ENCODE assay signal across 1 cellular context in the genomic region with DNA sequence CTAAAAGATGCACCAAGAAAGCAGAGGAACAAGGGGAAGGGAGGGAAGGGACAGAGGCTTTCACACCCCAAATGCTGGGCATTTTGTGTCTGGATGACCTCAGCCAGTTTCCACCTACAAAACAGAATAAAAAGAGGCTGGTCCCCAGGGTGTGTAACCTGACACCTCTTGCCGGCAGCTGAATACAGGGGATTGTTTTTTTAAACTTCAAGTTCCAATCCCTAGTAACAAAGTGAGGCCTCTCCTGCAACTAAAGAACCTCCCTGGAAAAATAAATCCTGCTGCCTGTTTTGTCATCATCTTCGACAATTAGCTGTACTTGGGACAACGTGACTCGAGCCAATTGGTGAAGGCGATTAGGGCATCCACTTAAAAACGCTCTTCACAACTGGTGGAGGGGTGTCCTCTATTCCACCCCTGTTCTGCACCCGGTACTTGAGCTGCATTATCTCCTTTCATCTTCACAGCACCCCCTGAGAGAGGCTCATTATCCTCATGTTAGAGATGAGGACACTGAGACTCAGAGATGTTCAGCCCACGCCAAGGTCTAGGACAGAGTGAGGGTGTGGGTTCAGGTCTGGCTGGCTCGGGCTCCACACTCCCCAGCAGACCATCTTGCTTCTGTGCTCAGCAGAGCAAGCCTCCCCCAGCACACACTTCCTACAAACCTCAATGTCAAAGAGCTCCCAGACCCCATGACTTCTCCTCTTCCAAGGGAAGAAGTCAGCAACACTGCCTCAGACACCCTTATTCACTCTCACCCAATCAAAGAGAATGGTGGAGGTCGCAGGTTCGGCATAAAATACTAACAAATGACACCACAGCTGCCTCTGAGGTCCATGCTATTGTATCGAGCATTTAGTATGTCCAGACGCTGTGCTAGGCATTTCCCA.
TF ChIP-seq lines count a peak whose summit lies in the region.

No MANE protein-coding gene starts in this region.

TF ChIP-seq in HEK293, 187 proteins besides CTCF, POLR2A, EP300 and RAD21 (continued from another document and continues in another):
- peak; percentile 91 for TF ChIP-seq KLF17 (tag by site-specific recombination; IDR thresholded peaks at IDR 0.05)
- TF ChIP-seq ZNF747 (tag by site-specific recombination; IDR thresholded peaks at IDR 0.05) = no peak
- TF ChIP-seq, protein P1, sequence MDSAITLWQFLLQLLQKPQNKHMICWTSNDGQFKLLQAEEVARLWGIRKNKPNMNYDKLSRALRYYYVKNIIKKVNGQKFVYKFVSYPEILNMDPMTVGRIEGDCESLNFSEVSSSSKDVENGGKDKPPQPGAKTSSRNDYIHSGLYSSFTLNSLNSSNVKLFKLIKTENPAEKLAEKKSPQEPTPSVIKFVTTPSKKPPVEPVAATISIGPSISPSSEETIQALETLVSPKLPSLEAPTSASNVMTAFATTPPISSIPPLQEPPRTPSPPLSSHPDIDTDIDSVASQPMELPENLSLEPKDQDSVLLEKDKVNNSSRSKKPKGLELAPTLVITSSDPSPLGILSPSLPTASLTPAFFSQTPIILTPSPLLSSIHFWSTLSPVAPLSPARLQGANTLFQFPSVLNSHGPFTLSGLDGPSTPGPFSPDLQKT (IDR thresholded peaks at IDR 0.05; ENCODE audit: borderline replicate concordance, low read depth, low read length) = no peak
- TF ChIP-seq ZNF175 (tag by site-specific recombination; IDR thresholded peaks at IDR 0.05) = no peak
- TF ChIP-seq TCF7L2 (IDR thresholded peaks at IDR 0.05; ENCODE audit: borderline replicate concordance, low read depth, low read length) = peak; percentile 78
- peak; percentile 91 for TF ChIP-seq ZNF18 (tag by site-specific recombination; IDR thresholded peaks at IDR 0.05)
- TF ChIP-seq PRDM1 (tag by site-specific recombination; IDR thresholded peaks at IDR 0.05) = peak; percentile 66; the same call in 1 of the 2 replicates
- no peak for TF ChIP-seq ZNF707 (tag by site-specific recombination; IDR thresholded peaks at IDR 0.05)
- TF ChIP-seq ZFP3 (tag by site-specific recombination; IDR thresholded peaks at IDR 0.05; ENCODE audit: low read depth) = no peak
- TF ChIP-seq ZBTB20 (tag by site-specific recombination; IDR thresholded peaks at IDR 0.05) = peak; percentile 68
- no peak for TF ChIP-seq ZNF530 (tag by site-specific recombination; IDR thresholded peaks at IDR 0.05; ENCODE audit: low read depth)
- TF ChIP-seq ZNF157 (tag by site-specific recombination; IDR thresholded peaks at IDR 0.05) = no peak
- no peak for TF ChIP-seq ZNF837 (tag by site-specific recombination; IDR thresholded peaks at IDR 0.05)
- TF ChIP-seq, protein P2, sequence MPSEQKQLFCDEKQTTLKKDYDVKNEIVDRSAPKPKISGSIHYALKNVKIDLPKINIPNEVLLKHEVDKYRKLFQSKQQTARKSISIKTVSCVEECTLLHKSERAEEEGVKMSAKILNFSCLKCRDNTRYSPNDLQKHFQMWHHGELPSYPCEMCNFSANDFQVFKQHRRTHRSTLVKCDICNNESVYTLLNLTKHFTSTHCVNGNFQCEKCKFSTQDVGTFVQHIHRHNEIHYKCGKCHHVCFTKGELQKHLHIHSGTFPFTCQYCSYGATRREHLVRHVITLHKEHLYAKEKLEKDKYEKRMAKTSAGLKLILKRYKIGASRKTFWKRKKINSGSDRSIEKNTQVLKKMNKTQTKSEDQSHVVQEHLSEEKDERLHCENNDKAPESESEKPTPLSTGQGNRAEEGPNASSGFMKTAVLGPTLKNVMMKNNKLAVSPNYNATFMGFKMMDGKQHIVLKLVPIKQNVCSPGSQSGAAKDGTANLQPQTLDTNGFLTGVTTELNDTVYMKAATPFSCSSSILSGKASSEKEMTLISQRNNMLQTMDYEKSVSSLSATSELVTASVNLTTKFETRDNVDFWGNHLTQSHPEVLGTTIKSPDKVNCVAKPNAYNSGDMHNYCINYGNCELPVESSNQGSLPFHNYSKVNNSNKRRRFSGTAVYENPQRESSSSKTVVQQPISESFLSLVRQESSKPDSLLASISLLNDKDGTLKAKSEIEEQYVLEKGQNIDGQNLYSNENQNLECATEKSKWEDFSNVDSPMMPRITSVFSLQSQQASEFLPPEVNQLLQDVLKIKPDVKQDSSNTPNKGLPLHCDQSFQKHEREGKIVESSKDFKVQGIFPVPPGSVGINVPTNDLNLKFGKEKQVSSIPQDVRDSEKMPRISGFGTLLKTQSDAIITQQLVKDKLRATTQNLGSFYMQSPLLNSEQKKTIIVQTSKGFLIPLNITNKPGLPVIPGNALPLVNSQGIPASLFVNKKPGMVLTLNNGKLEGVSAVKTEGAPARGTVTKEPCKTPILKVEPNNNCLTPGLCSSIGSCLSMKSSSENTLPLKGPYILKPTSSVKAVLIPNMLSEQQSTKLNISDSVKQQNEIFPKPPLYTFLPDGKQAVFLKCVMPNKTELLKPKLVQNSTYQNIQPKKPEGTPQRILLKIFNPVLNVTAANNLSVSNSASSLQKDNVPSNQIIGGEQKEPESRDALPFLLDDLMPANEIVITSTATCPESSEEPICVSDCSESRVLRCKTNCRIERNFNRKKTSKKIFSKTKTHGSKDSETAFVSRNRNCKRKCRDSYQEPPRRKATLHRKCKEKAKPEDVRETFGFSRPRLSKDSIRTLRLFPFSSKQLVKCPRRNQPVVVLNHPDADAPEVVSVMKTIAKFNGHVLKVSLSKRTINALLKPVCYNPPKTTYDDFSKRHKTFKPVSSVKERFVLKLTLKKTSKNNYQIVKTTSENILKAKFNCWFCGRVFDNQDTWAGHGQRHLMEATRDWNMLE (tag by site-specific recombination; conservative IDR thresholded peaks at IDR 0.05; ENCODE audit: low read depth) = peak; percentile 28; the same call in 1 of the 2 replicates
- no peak for TF ChIP-seq ZNF174 (tag by site-specific recombination; IDR thresholded peaks at IDR 0.05)
- peak; percentile 100 for TF ChIP-seq ZNF600 (tag by site-specific recombination; IDR thresholded peaks at IDR 0.05)
- TF ChIP-seq ZNF24 (tag by site-specific recombination; IDR thresholded peaks at IDR 0.05) = peak; percentile 90; the same call in 1 of the 2 replicates
- peak; percentile 39 for TF ChIP-seq ZIC2 (tag by site-specific recombination; IDR thresholded peaks at IDR 0.05)
- TF ChIP-seq MEIS1 (CRISPR knock-in tag; IDR thresholded peaks at IDR 0.05; ENCODE audit: borderline replicate concordance) = no peak
- TF ChIP-seq HOXC10 (CRISPR knock-in tag; IDR thresholded peaks at IDR 0.05) = no peak
- TF ChIP-seq GFI1B (tag by site-specific recombination; IDR thresholded peaks at IDR 0.05) = 0 out of 2 replicates have a peak, but pooled peaks have one; percentile 62
- TF ChIP-seq KLF1 (tag by site-specific recombination; IDR thresholded peaks at IDR 0.05) = peak; percentile 55; the same call in 1 of the 2 replicates
- TF ChIP-seq ZNF473 (tag by site-specific recombination; IDR thresholded peaks at IDR 0.05) = no peak
- no peak for TF ChIP-seq ZNF571 (tag by site-specific recombination; IDR thresholded peaks at IDR 0.05)
- TF ChIP-seq ZNF629 (tag by site-specific recombination; IDR thresholded peaks at IDR 0.05) = peak; percentile 91
- TF ChIP-seq, protein P3, sequence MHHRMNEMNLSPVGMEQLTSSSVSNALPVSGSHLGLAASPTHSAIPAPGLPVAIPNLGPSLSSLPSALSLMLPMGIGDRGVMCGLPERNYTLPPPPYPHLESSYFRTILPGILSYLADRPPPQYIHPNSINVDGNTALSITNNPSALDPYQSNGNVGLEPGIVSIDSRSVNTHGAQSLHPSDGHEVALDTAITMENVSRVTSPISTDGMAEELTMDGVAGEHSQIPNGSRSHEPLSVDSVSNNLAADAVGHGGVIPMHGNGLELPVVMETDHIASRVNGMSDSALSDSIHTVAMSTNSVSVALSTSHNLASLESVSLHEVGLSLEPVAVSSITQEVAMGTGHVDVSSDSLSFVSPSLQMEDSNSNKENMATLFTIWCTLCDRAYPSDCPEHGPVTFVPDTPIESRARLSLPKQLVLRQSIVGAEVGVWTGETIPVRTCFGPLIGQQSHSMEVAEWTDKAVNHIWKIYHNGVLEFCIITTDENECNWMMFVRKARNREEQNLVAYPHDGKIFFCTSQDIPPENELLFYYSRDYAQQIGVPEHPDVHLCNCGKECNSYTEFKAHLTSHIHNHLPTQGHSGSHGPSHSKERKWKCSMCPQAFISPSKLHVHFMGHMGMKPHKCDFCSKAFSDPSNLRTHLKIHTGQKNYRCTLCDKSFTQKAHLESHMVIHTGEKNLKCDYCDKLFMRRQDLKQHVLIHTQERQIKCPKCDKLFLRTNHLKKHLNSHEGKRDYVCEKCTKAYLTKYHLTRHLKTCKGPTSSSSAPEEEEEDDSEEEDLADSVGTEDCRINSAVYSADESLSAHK (tag by site-specific recombination; IDR thresholded peaks at IDR 0.05) = no peak
- peak; percentile 97 for TF ChIP-seq ZBTB48 (tag by site-specific recombination; IDR thresholded peaks at IDR 0.05)
- TF ChIP-seq ZNF341 (tag by site-specific recombination; IDR thresholded peaks at IDR 0.05; ENCODE audit: low read depth) = peak; percentile 73
- TF ChIP-seq ZNF791 (tag by site-specific recombination; IDR thresholded peaks at IDR 0.05) = no peak
- peak; percentile 92 for TF ChIP-seq FEZF1 (tag by site-specific recombination; IDR thresholded peaks at IDR 0.05)
- no peak for TF ChIP-seq ZNF785 (tag by site-specific recombination; IDR thresholded peaks at IDR 0.05)
- peak; percentile 96 for TF ChIP-seq ZNF660 (tag by site-specific recombination; IDR thresholded peaks at IDR 0.05)
- no peak for TF ChIP-seq ZNF514 (tag by site-specific recombination; IDR thresholded peaks at IDR 0.05)
- no peak for TF ChIP-seq ZBTB1 (tag by site-specific recombination; IDR thresholded peaks at IDR 0.05)
- no peak for TF ChIP-seq ZNF140 (tag by site-specific recombination; IDR thresholded peaks at IDR 0.05)
- peak; percentile 90 for TF ChIP-seq ZEB2 (tag by site-specific recombination; IDR thresholded peaks at IDR 0.05)
- peak; percentile 95 for TF ChIP-seq ZNF366 (tag by site-specific recombination; conservative IDR thresholded peaks at IDR 0.05)
- TF ChIP-seq, protein P4, sequence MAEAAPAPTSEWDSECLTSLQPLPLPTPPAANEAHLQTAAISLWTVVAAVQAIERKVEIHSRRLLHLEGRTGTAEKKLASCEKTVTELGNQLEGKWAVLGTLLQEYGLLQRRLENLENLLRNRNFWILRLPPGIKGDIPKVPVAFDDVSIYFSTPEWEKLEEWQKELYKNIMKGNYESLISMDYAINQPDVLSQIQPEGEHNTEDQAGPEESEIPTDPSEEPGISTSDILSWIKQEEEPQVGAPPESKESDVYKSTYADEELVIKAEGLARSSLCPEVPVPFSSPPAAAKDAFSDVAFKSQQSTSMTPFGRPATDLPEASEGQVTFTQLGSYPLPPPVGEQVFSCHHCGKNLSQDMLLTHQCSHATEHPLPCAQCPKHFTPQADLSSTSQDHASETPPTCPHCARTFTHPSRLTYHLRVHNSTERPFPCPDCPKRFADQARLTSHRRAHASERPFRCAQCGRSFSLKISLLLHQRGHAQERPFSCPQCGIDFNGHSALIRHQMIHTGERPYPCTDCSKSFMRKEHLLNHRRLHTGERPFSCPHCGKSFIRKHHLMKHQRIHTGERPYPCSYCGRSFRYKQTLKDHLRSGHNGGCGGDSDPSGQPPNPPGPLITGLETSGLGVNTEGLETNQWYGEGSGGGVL (tag by site-specific recombination; IDR thresholded peaks at IDR 0.05) = peak; percentile 84
- no peak for TF ChIP-seq ZNF121 (tag by site-specific recombination; IDR thresholded peaks at IDR 0.05)
- TF ChIP-seq ZNF426 (tag by site-specific recombination; IDR thresholded peaks at IDR 0.05) = no peak
- TF ChIP-seq MZF1 (tag by site-specific recombination; IDR thresholded peaks at IDR 0.05; ENCODE audit: borderline replicate concordance) = peak; percentile 100
- 0 out of 2 replicates have a peak, but pooled peaks have one; percentile 14 for TF ChIP-seq ZNF596 (tag by site-specific recombination; IDR thresholded peaks at IDR 0.05)
- TF ChIP-seq ZFHX2 (tag by site-specific recombination; conservative IDR thresholded peaks at IDR 0.05) = peak; percentile 75
- TF ChIP-seq KLF8 (tag by site-specific recombination; IDR thresholded peaks at IDR 0.05) = peak; percentile 77
- 0 out of 2 replicates have a peak, but pooled peaks have one; percentile 48 for TF ChIP-seq ZNF391 (tag by site-specific recombination; IDR thresholded peaks at IDR 0.05; ENCODE audit: borderline replicate concordance, low read depth)
- TF ChIP-seq ZNF302 (tag by site-specific recombination; IDR thresholded peaks at IDR 0.05; ENCODE audit: low read depth) = no peak
- TF ChIP-seq EGR2 (tag by site-specific recombination; IDR thresholded peaks at IDR 0.05; ENCODE audit: low read depth) = peak; percentile 61
- TF ChIP-seq, protein P5, sequence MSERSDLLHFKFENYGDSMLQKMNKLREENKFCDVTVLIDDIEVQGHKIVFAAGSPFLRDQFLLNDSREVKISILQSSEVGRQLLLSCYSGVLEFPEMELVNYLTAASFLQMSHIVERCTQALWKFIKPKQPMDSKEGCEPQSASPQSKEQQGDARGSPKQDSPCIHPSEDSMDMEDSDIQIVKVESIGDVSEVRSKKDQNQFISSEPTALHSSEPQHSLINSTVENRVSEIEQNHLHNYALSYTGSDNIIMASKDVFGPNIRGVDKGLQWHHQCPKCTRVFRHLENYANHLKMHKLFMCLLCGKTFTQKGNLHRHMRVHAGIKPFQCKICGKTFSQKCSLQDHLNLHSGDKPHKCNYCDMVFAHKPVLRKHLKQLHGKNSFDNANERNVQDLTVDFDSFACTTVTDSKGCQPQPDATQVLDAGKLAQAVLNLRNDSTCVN (tag by site-specific recombination; optimal IDR thresholded peaks at IDR 0.05) = no peak
